22 cellular contexts compared by ENCODE assay signal in genomic region chr3:70069557-70069956, GRCh38.
"Had no signal": no experiment of that assay in that cellular context is flagged by ENCODE, and none has a peak within 500 bp of the region (broad histone marks: within the 10 kb centered on the region; RNA-seq: fewer than 3 reads in every experiment).

No MANE protein-coding gene starts in this region.

- H3K27me3 ChIP-seq: ovary, sigmoid colon, tibial nerve had no signal

- ATAC-seq: activated naive CD8-positive, alpha-beta T cell treated with anti-CD3 and anti-CD28 coated beads, Interleukin-2, amount 50 U/mL, for 24 hours; activated T-helper 17 cell treated with anti-CD3 and anti-CD28 coated beads, Interleukin-2, amount 50 U/mL, for 72 hours; gastrocnemius medialis; left cardiac atrium; left ventricle myocardium superior; stimulated activated effector memory CD8-positive, alpha-beta T cell treated with anti-CD3 and anti-CD28 coated beads, Interleukin-12 subunit alpha, Interleukin-12 subunit beta, amount 100 ng/mL, for 72 hours had no signal

- H3K4me1 ChIP-seq: gastrocnemius medialis had no signal

- H3K4me3 ChIP-seq: gastrocnemius medialis, ovary, sigmoid colon, tibial nerve had no signal

- DNase-seq: activated CD4-positive, alpha-beta memory T cell treated with anti-CD3 and anti-CD28 coated beads, Interleukin-2, amount 10 ng/mL, durations not matched to agents 7 days and 5 days; activated CD4-positive, alpha-beta T cell treated with anti-CD3 and anti-CD28 coated beads for 1 hour; activated CD4-positive, alpha-beta T cell treated with anti-CD3 and anti-CD28 coated beads, Interleukin-2, amount 10 ng/mL, durations not matched to agents 7 days and 5 days; activated CD8-positive, alpha-beta memory T cell treated with anti-CD3 and anti-CD28 coated beads, Interleukin-2, amount 50 U/mL, for 48 hours; activated naive CD8-positive, alpha-beta T cell treated with anti-CD3 and anti-CD28 coated beads, Interleukin-2, amount 50 U/mL, for 24 hours; activated T-cell treated with anti-CD3 and anti-CD28 coated beads, Interleukin-2, amount 50 U/mL, for 24 hours; amygdala; effector CD8-positive, alpha-beta T cell; gastrocnemius medialis; hippocampal formation; left cardiac atrium; left ventricle myocardium superior; ovary; sigmoid colon; small intestine; stimulated activated CD4-positive, alpha-beta T cell treated with anti-CD3 and anti-CD28 coated beads, Interleukin-4, amount 100 ng/mL, for 24 hours; T-helper 2 cell had no signal

- H3K36me3 ChIP-seq: gastrocnemius medialis, neutrophil, ovary, sigmoid colon, tibial nerve had no signal

- H3K9me3 ChIP-seq: gastrocnemius medialis, neutrophil, ovary, sigmoid colon, tibial nerve had no signal

- H3K27ac ChIP-seq: epithelial cell of prostate, gastrocnemius medialis, neutrophil, ovary, tibial nerve had no signal
